ENCODE assay signal across 8 cellular contexts in genomic region chr20:32681175-32682084, GRCh38. TPM values are rescaled to one million over a fixed set of nuclear protein-coding genes. Genes with fewer than 3 reads are reported as not detected.
DNase-seq lines count a peak whose midpoint lies in the region; ATAC-seq and TF ChIP-seq lines count a peak whose summit lies in the region.

No MANE protein-coding gene starts in this region.

- no peaks in the 10 kb centered on the region for H3K9me3 Mint-ChIP-seq in WTC11

- peaks cover 18% of the 10 kb centered on the region for H3K4me1 ChIP-seq in DOHH2 (ENCODE audit: control insufficient read depth, low read length)
- H3K4me1 ChIP-seq in lower lobe of right lung: peaks cover 15% of the 10 kb centered on the region

- no peaks in the 10 kb centered on the region for H3K9me3 ChIP-seq in DOHH2 (ENCODE audit: control insufficient read depth, insufficient read depth, low read length)
- H3K9me3 ChIP-seq in lower lobe of right lung: no peaks in the 10 kb centered on the region

- no peaks in the 10 kb centered on the region for H3K36me3 ChIP-seq in DOHH2 (ENCODE audit: control insufficient read depth, low read length)
- no peaks in the 10 kb centered on the region for H3K36me3 ChIP-seq in lower lobe of right lung

- H3K4me1 Mint-ChIP-seq in WTC11: peaks cover 38% of the 10 kb centered on the region

- H3K9me2 ChIP-seq in DOHH2 (replicated peaks; ENCODE audit: control insufficient read depth, low read length): no peaks in the 10 kb centered on the region

- no peak overlapping the region for H3K27ac ChIP-seq in DOHH2 (ENCODE audit: low read depth, low read length)
- H3K27ac ChIP-seq in lower lobe of right lung: no peak overlapping the region

- H3K36me3 Mint-ChIP-seq in WTC11: no peaks in the 10 kb centered on the region

- no peaks in the 10 kb centered on the region for H3K27me3 ChIP-seq in DOHH2 (ENCODE audit: control insufficient read depth, low read length)
- no peaks in the 10 kb centered on the region for H3K27me3 ChIP-seq in lower lobe of right lung (ENCODE audit: low read depth)

- intact Hi-C loops in lower lobe of right lung (cut with DNase I): no loop called here

- H3K79me2 ChIP-seq in DOHH2 (ENCODE audit: control insufficient read depth, low read length): no peaks in the 10 kb centered on the region

- H3F3A ChIP-seq in DOHH2 (ENCODE audit: control insufficient read depth, insufficient read depth): no peaks in the 10 kb centered on the region

- no peak overlapping the region for H3K4me3 ChIP-seq in DOHH2 (ENCODE audit: low read length)
- H3K4me3 ChIP-seq in NB4 (ENCODE audit: low read depth, low read length): no peak overlapping the region
- no peak overlapping the region for H3K4me3 ChIP-seq in lower lobe of right lung

- no peak for TF ChIP-seq CTCF in DOHH2 (IDR thresholded peaks at IDR 0.05; ENCODE audit: low read depth, low read length, poor library complexity, severe bottlenecking)
- no peak for TF ChIP-seq CTCF in NB4 (IDR thresholded peaks at IDR 0.05; ENCODE audit: low read depth, low read length)
- no peak for TF ChIP-seq CTCF in WTC11 (IDR thresholded peaks at IDR 0.05)
- no peak for TF ChIP-seq CTCF in lower lobe of right lung (IDR thresholded peaks at IDR 0.05)
- no peak for TF ChIP-seq CTCF in GM10266 (IDR thresholded peaks at IDR 0.05; ENCODE audit: control insufficient read depth, insufficient read depth, low read depth, missing control alignments)

- CTCF ChIA-PET in WTC11 (lab: Charles Lee): interaction anchor here (0.6 to 5.2 kb wide), 15 partner anchors 9 to 160 kb away, joined by 3 to 52 read pairs (median 5); partner anchors contain the start of genes C20orf203 and COMMD7

- H3K27ac Mint-ChIP-seq in WTC11: peak overlapping the region; percentile 86

- no peak for TF ChIP-seq POLR2A in NB4 (IDR thresholded peaks at IDR 0.05; ENCODE audit: extremely low read depth, insufficient read length)

- H3K4me2 ChIP-seq in DOHH2 (ENCODE audit: low read length): peak overlapping the region; percentile 15; the same call in 1 of the 2 replicates

- H4K20me1 ChIP-seq in DOHH2 (ENCODE audit: control insufficient read depth, insufficient read depth, low read depth, low read length): no peaks in the 10 kb centered on the region

- H3K4me3 Mint-ChIP-seq in WTC11: peak overlapping the region; percentile 33

- POLR2A ChIA-PET in WTC11 (lab: Charles Lee): interaction anchor here (0.6 to 1.9 kb wide), 7 partner anchors 9 to 99 kb away, joined by 3 to 7 read pairs (median 5); partner anchors contain the start of gene COMMD7

- DNase-seq in NB4 (ENCODE audit: low read depth) (peak; percentile 98), WTC11 (ENCODE audit: low spot score) (peak; percentile 63), lower lobe of right lung (no peak), GM10266 (ENCODE audit: extremely low spot score) (no peak)
- DNase-seq in central memory CD4-positive, alpha-beta T cell: no peak

- ATAC-seq in WTC11: peak; percentile 80
- ATAC-seq in lower lobe of right lung: peak; percentile 29 to 46
- ATAC-seq in HG02759 (IDR thresholded peaks at IDR 0.05; ENCODE audit: unreplicated experiment): no peak
- no peak for ATAC-seq in GM19328 (IDR thresholded peaks at IDR 0.05; ENCODE audit: unreplicated experiment)

- no peaks in the 10 kb centered on the region for H3K27me3 Mint-ChIP-seq in WTC11 (ENCODE audit: low read depth)

TF ChIP-seq in WTC11, 78 proteins besides CTCF, POLR2A, EP300 and RAD21:
- no peak for TF ChIP-seq USF1 (CRISPR knock-in tag; IDR thresholded peaks at IDR 0.05)
- TF ChIP-seq MAX (CRISPR knock-in tag; IDR thresholded peaks at IDR 0.05): peak; percentile 23; the same call in 1 of the 2 replicates
- TF ChIP-seq AFF4 (CRISPR knock-in tag; IDR thresholded peaks at IDR 0.05; ENCODE audit: borderline replicate concordance): no peak
- TF ChIP-seq GRHL2 (CRISPR knock-in tag; IDR thresholded peaks at IDR 0.05; ENCODE audit: insufficient replicate concordance, severe bottlenecking): no peak
- TF ChIP-seq ZNF121 (CRISPR knock-in tag; IDR thresholded peaks at IDR 0.05): peak; percentile 54; the same call in 1 of the 2 replicates
- TF ChIP-seq ZNF317 (CRISPR knock-in tag; IDR thresholded peaks at IDR 0.05; ENCODE audit: borderline replicate concordance, low read depth): no peak
- TF ChIP-seq ETV6 (CRISPR knock-in tag; IDR thresholded peaks at IDR 0.05): no peak
- peak; percentile 64; the same call in 1 of the 2 replicates for TF ChIP-seq ZNF281 (CRISPR knock-in tag; IDR thresholded peaks at IDR 0.05)
TF ChIP-seq in WTC11: peak in this region for 3.

RNA-seq across cellular contexts. Expression of gene C20orf203, which starts 7.7 kb away (rescaled TPM):
- total RNA-seq in WTC11 (2021): 0.07 to 0.34 TPM (median 0.15 TPM) in 3 replicates
- not detected for total RNA-seq in lower lobe of right lung

Comparison
In these comparisons a context has a peak if more than half of its experiments do, and no peak if none do; other contexts are left out.
1. DNase-seq: peak in NB4 (single experiment) and WTC11 (single experiment); none in lower lobe of right lung (single experiment), central memory CD4-positive, alpha-beta T cell (single experiment) and GM10266 (single experiment).
2. ATAC-seq: peak in WTC11 (single experiment) and lower lobe of right lung (2 of 2); none in HG02759 (single experiment) and GM19328 (single experiment).